2 cellular contexts compared by ENCODE assay signal in genomic region chr11:70415642-70416395, GRCh38.
TF ChIP-seq lines count a peak whose summit lies in the region.

No MANE protein-coding gene starts in this region.

TF ChIP-seq in IMR-90, 13 proteins besides CTCF, POLR2A, EP300 and RAD21:
- peak; percentile 39; the same call in 1 of the 2 replicates for TF ChIP-seq CEBPB (IDR thresholded peaks at IDR 0.05; ENCODE audit: low read depth, low read length)
- TF ChIP-seq MXI1 (IDR thresholded peaks at IDR 0.05; ENCODE audit: borderline replicate concordance, low read depth, low read length) = no peak
- no peak for TF ChIP-seq RCOR1 (IDR thresholded peaks at IDR 0.05; ENCODE audit: insufficient replicate concordance, low read length)

TF ChIP-seq in HepG2, 621 proteins besides CTCF, POLR2A, EP300 and RAD21:
- TF ChIP-seq TBX3 (IDR thresholded peaks at IDR 0.05; ENCODE audit: borderline replicate concordance) (no peak), ZNF331 (CRISPR knock-in tag; IDR thresholded peaks at IDR 0.05) (no peak), ATF7 (IDR thresholded peaks at IDR 0.05) (0 out of 2 replicates have a peak, but pooled peaks have one; percentile 26), ATF7 (CRISPR knock-in tag; IDR thresholded peaks at IDR 0.05) (no peak), ZBTB40 (IDR thresholded peaks at IDR 0.05) (no peak), ZBTB40 (CRISPR knock-in tag; IDR thresholded peaks at IDR 0.05) (no peak)
TF ChIP-seq in HepG2: peak in this region for 1.
